ENCODE assay signal across 8 cellular contexts in the genomic region with DNA sequence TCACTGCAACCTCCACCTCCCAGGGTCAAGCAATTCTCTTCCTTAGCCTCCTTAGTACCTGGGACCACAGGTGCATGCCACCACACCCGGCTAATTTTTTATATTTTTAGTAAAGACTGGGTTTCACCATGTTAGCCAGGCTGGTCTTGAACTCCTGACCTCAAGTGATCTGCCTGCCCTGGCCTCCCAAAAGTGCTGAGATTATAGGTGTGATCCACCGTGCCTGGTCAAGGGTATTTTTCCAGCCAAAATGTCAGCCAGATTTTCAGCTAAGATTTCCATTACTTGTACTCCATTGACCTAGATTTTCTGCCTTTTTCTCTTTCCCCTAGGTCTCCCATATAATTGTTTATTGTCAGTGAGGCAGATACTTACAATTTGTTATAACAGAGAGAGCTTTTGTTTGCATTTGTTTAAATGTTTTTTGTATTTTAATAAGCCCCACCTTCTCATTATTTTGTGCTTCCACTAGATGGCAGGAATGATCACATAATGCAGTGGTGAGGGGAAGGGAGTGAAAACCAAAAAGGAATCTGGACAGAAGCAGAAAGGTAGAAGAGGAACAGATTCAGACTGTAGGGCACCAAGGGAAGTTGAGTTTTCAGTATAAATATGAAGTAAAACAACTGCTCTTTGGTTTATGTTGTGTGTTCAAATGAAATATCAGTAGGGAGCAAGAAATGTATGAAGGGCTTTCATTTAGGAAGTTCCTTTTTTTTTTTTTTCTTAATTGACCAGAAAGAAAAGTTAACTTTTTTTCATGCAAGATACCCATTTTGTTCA. TPM values are rescaled to one million over a fixed set of nuclear protein-coding genes. Genes with fewer than 3 reads are reported as not detected.
DNase-seq lines count a peak whose midpoint lies in the region; ATAC-seq and TF ChIP-seq lines count a peak whose summit lies in the region.

No MANE protein-coding gene starts in this region.

- peak; percentile 66 for TF ChIP-seq CTCF in natural killer cell (IDR thresholded peaks at IDR 0.05)
- TF ChIP-seq CTCF in LNCAP (IDR thresholded peaks at IDR 0.05), result peak; percentile 80
- TF ChIP-seq CTCF in fibroblast of pulmonary artery (IDR thresholded peaks at IDR 0.05; ENCODE audit: low read length, missing control alignments), result peak; percentile 72
- peak; percentile 72 for TF ChIP-seq CTCF in osteocyte (IDR thresholded peaks at IDR 0.05)

- peak in 2 of 3 donors; percentile 66 to 68 for ATAC-seq in natural killer cell
- ATAC-seq in natural killer cell treated with Interleukin-12 subunit alpha and Interleukin-12 subunit beta and Interleukin-15 and Interleukin-18, amount 100 ng/mL, for 72 hours, result no peak

- H3K27ac Mint-ChIP-seq in natural killer cell (no peak overlapping the region), osteocyte (ENCODE audit: unreplicated experiment) (peak overlapping the region; percentile 55)
- H3K27ac Mint-ChIP-seq in natural killer cell treated with Interleukin-12 subunit alpha and Interleukin-12 subunit beta and Interleukin-15 and Interleukin-18, amount 100 ng/mL, for 72 hours, result no peak overlapping the region

- H3K4me1 Mint-ChIP-seq in natural killer cell (peaks cover 0 to 6% of the 10 kb centered on the region in 2 donors), osteocyte (ENCODE audit: unreplicated experiment) (peaks cover 13% of the 10 kb centered on the region)
- peaks cover 0 to 4% of the 10 kb centered on the region in 2 donors for H3K4me1 Mint-ChIP-seq in natural killer cell treated with Interleukin-12 subunit alpha and Interleukin-12 subunit beta and Interleukin-15 and Interleukin-18, amount 100 ng/mL, for 72 hours (ENCODE audit: low read depth in 2 of 2)

- DNase-seq in natural killer cell (no peak), SW480 (ENCODE audit: low spot score) (peak; percentile 32), fibroblast of pulmonary artery (ENCODE audit: low read depth) (peak; percentile 67), osteocyte (ENCODE audit: extremely low spot score, unreplicated experiment) (no peak)
- no peak for DNase-seq in natural killer cell treated with Interleukin-12 subunit alpha and Interleukin-12 subunit beta and Interleukin-15 and Interleukin-18, amount 100 ng/mL, for 72 hours (ENCODE audit: low spot score)
- DNase-seq in effector CD8-positive, alpha-beta T cell (lab: John Stamatoyannopoulos, UW), result no peak
- DNase-seq in activated T-cell treated with anti-CD3 and anti-CD28 coated beads, Interleukin-2, amount 50 U/mL, for 48 hours, result no peak

- H3K9me3 Mint-ChIP-seq in natural killer cell, result no peaks in the 10 kb centered on the region
- H3K9me3 Mint-ChIP-seq in natural killer cell treated with Interleukin-12 subunit alpha and Interleukin-12 subunit beta and Interleukin-15 and Interleukin-18, amount 100 ng/mL, for 72 hours, result no peaks in the 10 kb centered on the region
- H3K9me3 Mint-ChIP-seq in osteocyte (ENCODE audit: unreplicated experiment), result no peaks in the 10 kb centered on the region

- H3K4me3 Mint-ChIP-seq in natural killer cell (no peak overlapping the region), osteocyte (ENCODE audit: unreplicated experiment) (no peak overlapping the region)
- no peak overlapping the region for H3K4me3 Mint-ChIP-seq in natural killer cell treated with Interleukin-12 subunit alpha and Interleukin-12 subunit beta and Interleukin-15 and Interleukin-18, amount 100 ng/mL, for 72 hours

- intact Hi-C loops in natural killer cell (cut with micrococcal nuclease), result loop anchor here (1.0 to 2.0 kb wide), 2 partner anchors 199 to 1032 kb away; no protein-coding TSS in a partner anchor

- H3K27me3 Mint-ChIP-seq in natural killer cell (ENCODE audit: low read depth in 2 of 2) (no peaks in the 10 kb centered on the region), osteocyte (ENCODE audit: unreplicated experiment) (no peaks in the 10 kb centered on the region)
- no peaks in the 10 kb centered on the region for H3K27me3 Mint-ChIP-seq in natural killer cell treated with Interleukin-12 subunit alpha and Interleukin-12 subunit beta and Interleukin-15 and Interleukin-18, amount 100 ng/mL, for 72 hours

- H3K4me3 ChIP-seq in fibroblast of pulmonary artery (replicated peaks; ENCODE audit: low read depth, low read length), result no peak overlapping the region

- H3K36me3 Mint-ChIP-seq in natural killer cell (peaks cover 26% of the 10 kb centered on the region), osteocyte (ENCODE audit: unreplicated experiment) (peaks cover 31% of the 10 kb centered on the region)
- peaks cover 16% of the 10 kb centered on the region for H3K36me3 Mint-ChIP-seq in natural killer cell treated with Interleukin-12 subunit alpha and Interleukin-12 subunit beta and Interleukin-15 and Interleukin-18, amount 100 ng/mL, for 72 hours

RNA-seq across cellular contexts. Expression of a gene that starts 29.7 kb away (rescaled TPM):
- 1 to 10 TPM; 7.2 to 9.9 (median 8.0) TPM for total RNA-seq in natural killer cell
- 10 to 100 TPM; 39.0 to 49.2 TPM for total RNA-seq in natural killer cell treated with Interleukin-12 subunit alpha and Interleukin-12 subunit beta and Interleukin-15 and Interleukin-18, amount 100 ng/mL, for 72 hours
- 22.1 and 24.4 TPM in 2 replicates for total RNA-seq in osteocyte

RNA-seq across cellular contexts. Expression of a gene that starts 53.0 kb away (rescaled TPM):
- 10 to 100 TPM; 28.2 to 36.0 (median 33.8) TPM for total RNA-seq in natural killer cell
- 100 to 1,000 TPM in 1 of 2 donors, 10 to 100 TPM in 1; 98.5 to 109 TPM for total RNA-seq in natural killer cell treated with Interleukin-12 subunit alpha and Interleukin-12 subunit beta and Interleukin-15 and Interleukin-18, amount 100 ng/mL, for 72 hours
- 64.9 and 66.2 TPM in 2 replicates for total RNA-seq in osteocyte

Comparison
In these comparisons a context has a peak if more than half of its experiments do, and no peak if none do; other contexts are left out.
1. ATAC-seq: peak in natural killer cell (2 of 3); none in natural killer cell treated with Interleukin-12 subunit alpha and Interleukin-12 subunit beta and Interleukin-15 and Interleukin-18, amount 100 ng/mL, for 72 hours (0 of 2).
2. DNase-seq: peak in SW480 (single experiment) and fibroblast of pulmonary artery (single experiment); none in natural killer cell (single experiment), natural killer cell treated with Interleukin-12 subunit alpha and Interleukin-12 subunit beta and Interleukin-15 and Interleukin-18, amount 100 ng/mL, for 72 hours (single experiment), osteocyte (single experiment), effector CD8-positive, alpha-beta T cell (single experiment) and activated T-cell treated with anti-CD3 and anti-CD28 coated beads, Interleukin-2, amount 50 U/mL, for 48 hours (0 of 2).
3. Peak in every context shown above with its lines, with median percentiles within 50 percentile points of each other: CTCF ChIP-seq.